ENCODE assay signal across 15 cellular contexts in genomic region chr3:69020424-69020823, GRCh38. TPM values are rescaled to one million over a fixed set of nuclear protein-coding genes. Genes with fewer than 3 reads are reported as not detected.
DNase-seq lines count a peak whose midpoint lies in the region; ATAC-seq, FAIRE-seq and TF ChIP-seq lines count a peak whose summit lies in the region.
"Had no signal": no experiment of that assay in that cellular context is flagged by ENCODE, and none has a peak within 500 bp of the region (broad histone marks: within the 10 kb centered on the region; RNA-seq: fewer than 3 reads in every experiment).

No MANE protein-coding gene starts in this region.

- H2AFZ ChIP-seq in H9 (ENCODE audit: low read length) = no peak overlapping the region

- no peak overlapping the region for H2AK5ac ChIP-seq in H9 (ENCODE audit: insufficient read length, low read length)

- no peak overlapping the region for H3K4ac ChIP-seq in H9 (ENCODE audit: low read depth, low read length)

- no peak overlapping the region for H4K8ac ChIP-seq in H9 (replicated peaks; ENCODE audit: insufficient read length, low read depth, low read length)

- DNase-seq in AML-193 (lab: John Stamatoyannopoulos, UW) = peak; percentile 40 to 51
- DNase-seq in H9 = no peak
- DNase-seq in T-helper 17 cell = no peak
- DNase-seq in central memory CD4-positive, alpha-beta T cell = no peak
- DNase-seq: aorta; DMS53; NCI-H2029; SJCRH30; stimulated activated CD8-positive, alpha-beta memory T cell treated with anti-CD3 and anti-CD28 coated beads, Interleukin-4, amount 100 ng/mL, for 48 hours had no signal

- no peaks in the 10 kb centered on the region for H3K79me2 ChIP-seq in H9 (ENCODE audit: insufficient read depth, low read length)

- no peak overlapping the region for H4K5ac ChIP-seq in H9 (ENCODE audit: insufficient read length, low read depth, low read length)

- no peaks in the 10 kb centered on the region for H3K9me3 ChIP-seq in H9 (ENCODE audit: control insufficient read depth, low read depth, low read length)
- no peaks in the 10 kb centered on the region for H3K9me3 ChIP-seq in T-helper 17 cell (ENCODE audit: control insufficient read depth, low read length, poor library complexity, severe bottlenecking)
- H3K9me3 ChIP-seq: HAP-1, SJCRH30 had no signal

- peak; percentile 57 for TF ChIP-seq CTCF in H9 (conservative IDR thresholded peaks at IDR 0.05)

- no peak overlapping the region for H3K4me3 Mint-ChIP-seq in H9
- no peak overlapping the region for H3K4me3 Mint-ChIP-seq in T-helper 17 cell

- H3T11ph ChIP-seq in H9 (ENCODE audit: low read length) = no peak overlapping the region

- FAIRE-seq in islet of Langerhans (lab: Jason Lieb, UNC) = peak; percentile 88

- H3K56ac ChIP-seq in H9 (ENCODE audit: insufficient read length, low read depth, low read length) = no peak overlapping the region

- H3K14ac ChIP-seq in H9 (ENCODE audit: insufficient read depth, low read length) = no peak overlapping the region

- H3K79me1 ChIP-seq in H9 (ENCODE audit: insufficient read depth, low read depth, low read length, poor library complexity, severe bottlenecking) = no peaks in the 10 kb centered on the region

- H3K27ac Mint-ChIP-seq in H9 = no peak overlapping the region
- H3K27ac Mint-ChIP-seq in T-helper 17 cell = no peak overlapping the region

- no peaks in the 10 kb centered on the region for H3K27me3 ChIP-seq in H9 (ENCODE audit: insufficient read depth, low read length)
- H3K27me3 ChIP-seq: SJCRH30 had no signal

- H3K4me1 ChIP-seq in H9 (ENCODE audit: insufficient read depth, low read length) = no peaks in the 10 kb centered on the region
- H3K4me1 ChIP-seq: HAP-1, SJCRH30 had no signal

- no peak overlapping the region for H2BK15ac ChIP-seq in H9 (ENCODE audit: low read depth, low read length)

- H2BK120ac ChIP-seq in H9 (ENCODE audit: low read depth, low read length, poor library complexity, severe bottlenecking) = no peak overlapping the region

- H3K27me3 Mint-ChIP-seq in H9 (ENCODE audit: low read depth) = no peaks in the 10 kb centered on the region
- H3K27me3 Mint-ChIP-seq in T-helper 17 cell = no peaks in the 10 kb centered on the region

- H3K4me1 Mint-ChIP-seq in H9 (no peaks in the 10 kb centered on the region), T-helper 17 cell (peaks cover 6% of the 10 kb centered on the region)

- H2BK5ac ChIP-seq in H9 (ENCODE audit: insufficient read length, low read length) = no peak overlapping the region

- no peak overlapping the region for H3K23ac ChIP-seq in H9 (ENCODE audit: insufficient read length, low read depth, low read length)

- no peaks in the 10 kb centered on the region for H3K23me2 ChIP-seq in H9 (ENCODE audit: insufficient read length, low read depth, low read length, poor library complexity, severe bottlenecking)

- 0 out of 5 replicates have a peak, but pooled peaks cover 0 to 3% of the 10 kb centered on the region in 2 experiments for H3K9me3 Mint-ChIP-seq in H9

- H3K36me3 Mint-ChIP-seq in H9 (ENCODE audit: insufficient read depth in 1 of 3, low read depth in 3 of 3) = peaks cover 4 to 13% (median 8%) of the 10 kb centered on the region in 3 experiments; a peak in 5 of 7 replicates
- peaks cover 3% of the 10 kb centered on the region for H3K36me3 Mint-ChIP-seq in T-helper 17 cell (ENCODE audit: low read depth)

- no peak overlapping the region for H2BK12ac ChIP-seq in H9 (ENCODE audit: insufficient read length, low read depth, low read length)

- H2BK20ac ChIP-seq in H9 (ENCODE audit: low read depth, low read length, poor library complexity, severe bottlenecking) = no peak overlapping the region

- ATAC-seq in T-helper 17 cell (peak; percentile 48), HG03442 (IDR thresholded peaks at IDR 0.05; ENCODE audit: unreplicated experiment) (no peak), GM19328 (IDR thresholded peaks at IDR 0.05; ENCODE audit: unreplicated experiment) (no peak), HG03135 (IDR thresholded peaks at IDR 0.05; ENCODE audit: unreplicated experiment) (no peak)

- H3K18ac ChIP-seq in H9 (ENCODE audit: insufficient read length, low read depth, low read length) = no peak overlapping the region

- no peak overlapping the region for H3K4me2 ChIP-seq in H9 (ENCODE audit: insufficient read depth, insufficient read length, low read length)

- no peaks in the 10 kb centered on the region for H4K20me1 ChIP-seq in H9 (ENCODE audit: control insufficient read depth, insufficient read depth, insufficient read length)

- no peak overlapping the region for H3K9ac ChIP-seq in H9 (ENCODE audit: extremely low read depth, insufficient read length, low read length)

- 100% methylated on average over 1 of the region's 2 CpGs for WGBS in H9 (ENCODE audit: extremely low coverage, insufficient read length, low lambda C conversion rate)

- H3K27ac ChIP-seq in H9 (ENCODE audit: insufficient read length, low read depth, low read length) = no peak overlapping the region
- H3K27ac ChIP-seq: SJCRH30, skin epidermis had no signal

- no peak overlapping the region for H4K91ac ChIP-seq in H9 (ENCODE audit: insufficient read length, low read depth, low read length)

RNA-seq across cellular contexts. Expression of gene EOGT, which starts 6.9 kb away (rescaled TPM):
- total RNA-seq in H9 (2021) (30.5 and 34.7 TPM in 2 replicates), T-helper 17 cell (10 to 100 TPM; 11.8 to 18.1 TPM)

RNA-seq across cellular contexts. Expression of gene TMF1, which starts 31.7 kb away (rescaled TPM):
- total RNA-seq in H9 (2021) (17.8 and 21.9 TPM in 2 replicates), T-helper 17 cell (10 to 100 TPM; 68.1 to 84.5 TPM)

RNA-seq across cellular contexts. Expression of gene UBA3, which starts 59.7 kb away (rescaled TPM):
- 64.5 and 67.2 TPM in 2 replicates for total RNA-seq in H9 (2021)
- total RNA-seq in T-helper 17 cell = 10 to 100 TPM; 53.5 to 56.2 TPM

Comparison
In these comparisons a context has a peak if more than half of its experiments do, and no peak if none do; other contexts are left out.
1. DNase-seq: peak in AML-193 (2 of 2); none in H9 (single experiment), T-helper 17 cell (0 of 3) and central memory CD4-positive, alpha-beta T cell (single experiment).